In genomic region chr4:151454513-151454912, GRCh38 we compare ENCODE assay signal across 25 cellular contexts. TPM values are rescaled to one million over a fixed set of nuclear protein-coding genes. Genes with fewer than 3 reads are reported as not detected.
"Had no signal": no experiment of that assay in that cellular context is flagged by ENCODE, and none has a peak within 500 bp of the region (broad histone marks: within the 10 kb centered on the region; RNA-seq: fewer than 3 reads in every experiment).

No MANE protein-coding gene starts in this region.

- H3K27me3 ChIP-seq: ascending aorta, brain microvascular endothelial cell, dorsolateral prefrontal cortex had no signal

- ATAC-seq: activated naive CD4-positive, alpha-beta T cell treated with anti-CD3 and anti-CD28 coated beads, Interleukin-2, amount 50 U/mL, for 72 hours; activated T-cell treated with anti-CD3 and anti-CD28 coated beads, Interleukin-2, amount 50 U/mL, for 72 hours; esophagus mucosa; T-helper 17 cell had no signal

- DNase-seq: activated CD4-positive, alpha-beta memory T cell treated with anti-CD3 and anti-CD28 coated beads, Interleukin-2, amount 10 ng/mL, durations not matched to agents 7 days and 5 days; activated CD4-positive, alpha-beta T cell treated with anti-CD3 and anti-CD28 coated beads for 1 hour; activated CD4-positive, alpha-beta T cell treated with anti-CD3 and anti-CD28 coated beads for 4 hours; activated CD4-positive, alpha-beta T cell treated with anti-CD3 and anti-CD28 coated beads, Interleukin-2, amount 10 ng/mL, durations not matched to agents 7 days and 5 days; activated CD4-positive, alpha-beta T cell treated with anti-CD3 and anti-CD28 coated beads, Interleukin-2, amount 50 U/mL, for 4 hours; activated CD8-positive, alpha-beta memory T cell treated with anti-CD3 and anti-CD28 coated beads, Interleukin-2, amount 50 U/mL, for 48 hours; activated gamma-delta T cell; activated naive CD4-positive, alpha-beta T cell; activated naive CD4-positive, alpha-beta T cell treated with anti-CD3 and anti-CD28 coated beads, Interleukin-2, amount 10 ng/mL, durations not matched to agents 7 days and 5 days; activated naive CD8-positive, alpha-beta T cell treated with anti-CD3 and anti-CD28 coated beads, Interleukin-2, amount 10 ng/mL, durations not matched to agents 7 days and 5 days; activated T-cell treated with anti-CD3 and anti-CD28 coated beads for 4 hours; activated T-cell treated with anti-CD3 and anti-CD28 coated beads, Interleukin-2, amount 50 U/mL, for 24 hours; activated T-cell treated with anti-CD3 and anti-CD28 coated beads, Interleukin-2, amount 50 U/mL, for 72 hours; brain microvascular endothelial cell; dorsolateral prefrontal cortex; effector memory CD4-positive, alpha-beta T cell; foreskin fibroblast; glutamatergic neuron; T-helper 1 cell; T-helper 17 cell; T1000 had no signal

- H3K27ac ChIP-seq: ascending aorta, brain microvascular endothelial cell, coronary artery, dorsolateral prefrontal cortex had no signal

- H3K9me3 ChIP-seq: ascending aorta had no signal

- H3K4me3 ChIP-seq: ascending aorta, coronary artery, dorsolateral prefrontal cortex had no signal

- H3K4me1 ChIP-seq: ascending aorta had no signal

- H3K36me3 ChIP-seq: ascending aorta, brain microvascular endothelial cell had no signal

RNA-seq across cellular contexts. Expression of gene FHIP1A, which starts 45.5 kb away (rescaled TPM):
- total RNA-seq: activated CD4-positive, alpha-beta T cell treated with anti-CD3 and anti-CD28 coated beads, Interleukin-2, amount 10 ng/mL, durations not matched to agents 7 days and 5 days; ascending aorta had no signal
